19 cellular contexts compared by ENCODE assay signal in the genomic region with DNA sequence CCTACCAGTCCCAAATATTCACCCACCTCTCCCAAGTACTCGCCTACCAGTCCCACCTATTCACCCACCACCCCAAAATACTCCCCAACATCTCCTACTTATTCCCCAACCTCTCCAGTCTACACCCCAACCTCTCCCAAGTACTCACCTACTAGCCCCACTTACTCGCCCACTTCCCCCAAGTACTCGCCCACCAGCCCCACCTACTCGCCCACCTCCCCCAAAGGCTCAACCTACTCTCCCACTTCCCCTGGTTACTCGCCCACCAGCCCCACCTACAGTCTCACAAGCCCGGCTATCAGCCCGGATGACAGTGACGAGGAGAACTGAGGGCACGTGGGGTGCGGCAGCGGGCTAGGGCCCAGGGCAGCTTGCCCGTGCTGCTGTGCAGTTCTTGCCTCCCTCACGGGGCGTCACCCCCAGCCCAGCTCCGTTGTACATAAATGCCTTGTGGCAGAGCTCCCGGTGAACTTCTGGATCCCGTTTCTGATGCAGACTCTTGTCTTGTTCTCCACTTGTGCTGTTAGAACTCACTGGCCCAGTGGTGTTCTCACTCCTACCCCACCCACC. TPM values are rescaled to one million over a fixed set of nuclear protein-coding genes. Genes with fewer than 3 reads are reported as not detected.
DNase-seq lines count a peak whose midpoint lies in the region; ATAC-seq and TF ChIP-seq lines count a peak whose summit lies in the region.
"Had no signal": no experiment of that assay in that cellular context is flagged by ENCODE, and none has a peak within 500 bp of the region (broad histone marks: within the 10 kb centered on the region; RNA-seq: fewer than 3 reads in every experiment).

No MANE protein-coding gene starts in this region.

- POLR2A ChIA-PET in CD4-positive, alpha-beta T cell (lab: Charles Lee): interaction anchor here (0.9 to 2.9 kb wide), 6 partner anchors 29 to 173 kb away, joined by 3 to 15 read pairs (median 8); a partner anchor contains a TSS

- no peak overlapping the region for H3K4me2 ChIP-seq in osteoblast (ENCODE audit: insufficient read depth, low read length)

- intact Hi-C loops in CD4-positive, alpha-beta T cell (cut with DNase I, micrococcal nuclease): loop anchor here (1.0 to 10.0 kb wide), 3 partner anchors 47 to 171 kb away; a partner anchor contains a TSS
- intact Hi-C loops in activated T-helper 2 cell treated with anti-CD3 and anti-CD28 coated beads, Interferon-gamma antibody, Interleukin-2, Interleukin-4, amounts not matched to agents 10 μg/mL and 5 μg/mL and 100 μg/mL, durations not matched to agents 14 hours and 24 hours and 36 hours (cut with micrococcal nuclease): loop anchor here (1.0 kb wide), 1 partner anchor 47 kb away; a partner anchor contains a TSS

- H3K4me3 Mint-ChIP-seq in CD4-positive, alpha-beta T cell: no peak overlapping the region
- H3K4me3 Mint-ChIP-seq in HFFc6: no peak overlapping the region
- H3K4me3 Mint-ChIP-seq in activated T-helper 2 cell treated with anti-CD3 and anti-CD28 coated beads, Interferon-gamma antibody, Interleukin-2, Interleukin-4, amounts not matched to agents 10 μg/mL and 5 μg/mL and 100 μg/mL, durations not matched to agents 14 hours and 24 hours and 36 hours (ENCODE audit: low read depth): no peak overlapping the region
- H3K4me3 Mint-ChIP-seq: CD4-positive, CD25-positive, alpha-beta regulatory T cell; endodermal cell; naive thymus-derived CD8-positive, alpha-beta T cell; T-cell had no signal

- DNase-seq in CD4-positive, alpha-beta T cell: no peak
- DNase-seq in HFFc6 (no peak), osteoblast (ENCODE audit: insufficient read length, low spot score, missing footprints) (peak; percentile 80), NCI-H82 (lab: John Stamatoyannopoulos, UW) (no peak), NOMO-1 treated with DMSO at 0.1 percent for 48 hours (lab: John Stamatoyannopoulos, UW; ENCODE audit: unreplicated experiment) (no peak), pons (ENCODE audit: low spot score) (no peak)
- no peak for DNase-seq in activated T-helper 2 cell treated with anti-CD3 and anti-CD28 coated beads, Interferon-gamma antibody, Interleukin-2, Interleukin-4, amounts not matched to agents 10 μg/mL and 5 μg/mL and 100 μg/mL, durations not matched to agents 14 hours and 24 hours and 36 hours (ENCODE audit: low spot score)
- DNase-seq: body of pancreas, endodermal cell, NCI-H187 treated with DMSO at 0.1 percent for 48 hours, NCI-H2227 treated with DMSO at 0.1 percent for 48 hours, NCI-H748 treated with DMSO at 0.1 percent for 48 hours, SHP77 treated with DMSO at 0.1 percent for 48 hours, T-cell had no signal

- H3K4me1 Mint-ChIP-seq in CD4-positive, alpha-beta T cell (ENCODE audit: low read depth): no peaks in the 10 kb centered on the region
- peaks cover 5% of the 10 kb centered on the region; the same call in 1 of the 2 replicates for H3K4me1 Mint-ChIP-seq in HFFc6 (ENCODE audit: low read depth)
- peaks cover 5% of the 10 kb centered on the region for H3K4me1 Mint-ChIP-seq in activated T-helper 2 cell treated with anti-CD3 and anti-CD28 coated beads, Interferon-gamma antibody, Interleukin-2, Interleukin-4, amounts not matched to agents 10 μg/mL and 5 μg/mL and 100 μg/mL, durations not matched to agents 14 hours and 24 hours and 36 hours (ENCODE audit: low read depth)
- H3K4me1 Mint-ChIP-seq: endodermal cell had no signal

- CTCF ChIA-PET in CD4-positive, alpha-beta T cell (lab: Charles Lee): interaction anchor here (1.5 to 3.7 kb wide), 5 partner anchors 9 to 174 kb away, joined by 4 to 30 read pairs (median 7); a partner anchor contains a TSS

- H3K9me3 Mint-ChIP-seq in CD4-positive, alpha-beta T cell: no peaks in the 10 kb centered on the region
- no peaks in the 10 kb centered on the region for H3K9me3 Mint-ChIP-seq in HFFc6
- H3K9me3 Mint-ChIP-seq in activated T-helper 2 cell treated with anti-CD3 and anti-CD28 coated beads, Interferon-gamma antibody, Interleukin-2, Interleukin-4, amounts not matched to agents 10 μg/mL and 5 μg/mL and 100 μg/mL, durations not matched to agents 14 hours and 24 hours and 36 hours: no peaks in the 10 kb centered on the region
- H3K9me3 Mint-ChIP-seq: CD4-positive, CD25-positive, alpha-beta regulatory T cell; endodermal cell; naive thymus-derived CD8-positive, alpha-beta T cell; T-cell had no signal

- no peak for ATAC-seq in CD4-positive, alpha-beta T cell (ENCODE audit: poor library complexity)

- no peaks in the 10 kb centered on the region for H3K27me3 ChIP-seq in CD4-positive, alpha-beta T cell (ENCODE audit: control insufficient read depth, insufficient read depth, low read length)
- no peaks in the 10 kb centered on the region for H3K27me3 ChIP-seq in osteoblast (ENCODE audit: insufficient read depth, low read length)
- H3K27me3 ChIP-seq: body of pancreas had no signal

- H2AFZ ChIP-seq in osteoblast (ENCODE audit: low read length): no peak overlapping the region
- H2AFZ ChIP-seq: parathyroid adenoma had no signal

- H3K9me3 ChIP-seq in CD4-positive, alpha-beta T cell (ENCODE audit: control insufficient read depth, low read length): no peaks in the 10 kb centered on the region
- H3K9me3 ChIP-seq in osteoblast (ENCODE audit: low read depth, low read length): no peaks in the 10 kb centered on the region
- H3K9me3 ChIP-seq: body of pancreas had no signal

- no peaks in the 10 kb centered on the region for H3K79me2 ChIP-seq in osteoblast (ENCODE audit: insufficient read depth, low read length)
- H3K79me2 ChIP-seq: parathyroid adenoma had no signal

- no peaks in the 10 kb centered on the region for H3K4me1 ChIP-seq in osteoblast (ENCODE audit: insufficient read depth, low read length)
- H3K4me1 ChIP-seq: body of pancreas, parathyroid adenoma had no signal

- no peak for TF ChIP-seq CTCF in CD4-positive, alpha-beta T cell (IDR thresholded peaks at IDR 0.05)
- TF ChIP-seq CTCF in HFFc6 (IDR thresholded peaks at IDR 0.05): no peak
- TF ChIP-seq CTCF in osteoblast (IDR thresholded peaks at IDR 0.05; ENCODE audit: extremely low read depth, low read depth, low read length): no peak

- H3K36me3 ChIP-seq in osteoblast (ENCODE audit: insufficient read depth, low read length): peaks cover 64% of the 10 kb centered on the region

- H3K36me3 Mint-ChIP-seq in CD4-positive, alpha-beta T cell (ENCODE audit: low read depth): peaks cover 60% of the 10 kb centered on the region
- peaks cover 18% of the 10 kb centered on the region for H3K36me3 Mint-ChIP-seq in HFFc6 (ENCODE audit: low read depth)
- H3K36me3 Mint-ChIP-seq in activated T-helper 2 cell treated with anti-CD3 and anti-CD28 coated beads, Interferon-gamma antibody, Interleukin-2, Interleukin-4, amounts not matched to agents 10 μg/mL and 5 μg/mL and 100 μg/mL, durations not matched to agents 14 hours and 24 hours and 36 hours (ENCODE audit: low read depth): peaks cover 60% of the 10 kb centered on the region

- peaks cover 2% of the 10 kb centered on the region for H4K20me1 ChIP-seq in osteoblast (ENCODE audit: insufficient read depth, low read length)

- H3K4me3 ChIP-seq in osteoblast (ENCODE audit: insufficient read depth, low read length): no peak overlapping the region
- H3K4me3 ChIP-seq: body of pancreas had no signal

- no peaks in the 10 kb centered on the region for H3K27me3 Mint-ChIP-seq in CD4-positive, alpha-beta T cell
- H3K27me3 Mint-ChIP-seq in HFFc6 (ENCODE audit: insufficient read depth): peaks cover 9% of the 10 kb centered on the region
- no peaks in the 10 kb centered on the region for H3K27me3 Mint-ChIP-seq in activated T-helper 2 cell treated with anti-CD3 and anti-CD28 coated beads, Interferon-gamma antibody, Interleukin-2, Interleukin-4, amounts not matched to agents 10 μg/mL and 5 μg/mL and 100 μg/mL, durations not matched to agents 14 hours and 24 hours and 36 hours (ENCODE audit: low read depth)
- H3K27me3 Mint-ChIP-seq: CD4-positive, CD25-positive, alpha-beta regulatory T cell; naive thymus-derived CD8-positive, alpha-beta T cell; T-cell had no signal

- H3K27ac ChIP-seq in CD4-positive, alpha-beta T cell (ENCODE audit: low read depth, low read length): no peak overlapping the region
- no peak overlapping the region for H3K27ac ChIP-seq in osteoblast (ENCODE audit: low read depth, low read length)
- H3K27ac ChIP-seq: body of pancreas, parathyroid adenoma had no signal

- peak overlapping the region; percentile 70 for H3K27ac Mint-ChIP-seq in CD4-positive, alpha-beta T cell
- H3K27ac Mint-ChIP-seq in HFFc6: peak overlapping the region; percentile 31; the same call in 1 of the 2 replicates
- peak overlapping the region; percentile 25 for H3K27ac Mint-ChIP-seq in activated T-helper 2 cell treated with anti-CD3 and anti-CD28 coated beads, Interferon-gamma antibody, Interleukin-2, Interleukin-4, amounts not matched to agents 10 μg/mL and 5 μg/mL and 100 μg/mL, durations not matched to agents 14 hours and 24 hours and 36 hours
- H3K27ac Mint-ChIP-seq: endodermal cell, T-cell had no signal

RNA-seq across cellular contexts. Expression of a gene that starts 29.8 kb away (rescaled TPM):
- 100 to 1,000 TPM; 491 to 501 TPM for total RNA-seq in CD4-positive, alpha-beta T cell
- total RNA-seq in HFFc6 (2021; fragmentation: NEBNext Ultra II Directional; extraction: Animal tissue kit (Norgen Biotek cat#: 25700)): 100 to 1,000 TPM; 111 to 127 (median 118) TPM
- total RNA-seq in activated T-helper 2 cell treated with anti-CD3 and anti-CD28 coated beads, Interferon-gamma antibody, Interleukin-2, Interleukin-4, amounts not matched to agents 10 μg/mL and 5 μg/mL and 100 μg/mL, durations not matched to agents 14 hours and 24 hours and 36 hours: 247 and 261 TPM in 2 replicates
- total RNA-seq in osteoblast: 95.9 and 101 TPM in 2 replicates

RNA-seq across cellular contexts. Expression of a gene that starts 32.7 kb away (rescaled TPM):
- under 1 TPM in 1 of 2 experiments, not detected in 1; 0.17 TPM for total RNA-seq in CD4-positive, alpha-beta T cell
- total RNA-seq in HFFc6 (2021; fragmentation: NEBNext Ultra II Directional; extraction: Animal tissue kit (Norgen Biotek cat#: 25700)): not detected
- not detected in 2 replicates for total RNA-seq in activated T-helper 2 cell treated with anti-CD3 and anti-CD28 coated beads, Interferon-gamma antibody, Interleukin-2, Interleukin-4, amounts not matched to agents 10 μg/mL and 5 μg/mL and 100 μg/mL, durations not matched to agents 14 hours and 24 hours and 36 hours
- not detected in 2 replicates for total RNA-seq in osteoblast
- total RNA-seq: body of pancreas; CD4-positive, CD25-positive, alpha-beta regulatory T cell; mesenteric fat pad; naive thymus-derived CD8-positive, alpha-beta T cell; subcutaneous adipose tissue; T-cell had no signal

RNA-seq across cellular contexts. Expression of a gene that starts 34.5 kb away (rescaled TPM):
- 10 to 100 TPM; 55.1 to 55.6 TPM for total RNA-seq in CD4-positive, alpha-beta T cell
- 10 to 100 TPM; 62.7 to 75.9 (median 68.6) TPM for total RNA-seq in HFFc6 (2021; fragmentation: NEBNext Ultra II Directional; extraction: Animal tissue kit (Norgen Biotek cat#: 25700))
- 20.2 and 20.3 TPM in 2 replicates for total RNA-seq in activated T-helper 2 cell treated with anti-CD3 and anti-CD28 coated beads, Interferon-gamma antibody, Interleukin-2, Interleukin-4, amounts not matched to agents 10 μg/mL and 5 μg/mL and 100 μg/mL, durations not matched to agents 14 hours and 24 hours and 36 hours
- 36.2 and 36.5 TPM in 2 replicates for total RNA-seq in osteoblast

RNA-seq across cellular contexts. Expression of a gene that starts 34.9 kb away (rescaled TPM):
- 10 to 100 TPM; 17.0 to 19.1 TPM for total RNA-seq in CD4-positive, alpha-beta T cell
- 10 to 100 TPM; 22.0 to 28.3 (median 25.4) TPM for total RNA-seq in HFFc6 (2021; fragmentation: NEBNext Ultra II Directional; extraction: Animal tissue kit (Norgen Biotek cat#: 25700))
- total RNA-seq in activated T-helper 2 cell treated with anti-CD3 and anti-CD28 coated beads, Interferon-gamma antibody, Interleukin-2, Interleukin-4, amounts not matched to agents 10 μg/mL and 5 μg/mL and 100 μg/mL, durations not matched to agents 14 hours and 24 hours and 36 hours: 31.8 and 36.0 TPM in 2 replicates
- total RNA-seq in osteoblast: 11.2 and 12.7 TPM in 2 replicates

RNA-seq across cellular contexts. Expression of a gene that starts 44.6 kb away (rescaled TPM):
- total RNA-seq in CD4-positive, alpha-beta T cell: 1 to 10 TPM; 1.1 to 1.7 TPM
- 1 to 10 TPM; 1.2 to 2.8 (median 1.5) TPM for total RNA-seq in HFFc6 (2021; fragmentation: NEBNext Ultra II Directional; extraction: Animal tissue kit (Norgen Biotek cat#: 25700))
- 2.9 and 3.5 TPM in 2 replicates for total RNA-seq in activated T-helper 2 cell treated with anti-CD3 and anti-CD28 coated beads, Interferon-gamma antibody, Interleukin-2, Interleukin-4, amounts not matched to agents 10 μg/mL and 5 μg/mL and 100 μg/mL, durations not matched to agents 14 hours and 24 hours and 36 hours
- 0.59 and 1.1 TPM in 2 replicates for total RNA-seq in osteoblast
